ENCODE assay signal across 8 cellular contexts in genomic region chr11:78188809-78189724, GRCh38. TPM values are rescaled to one million over a fixed set of nuclear protein-coding genes. Genes with fewer than 3 reads are reported as not detected.
DNase-seq lines count a peak whose midpoint lies in the region; ATAC-seq and TF ChIP-seq lines count a peak whose summit lies in the region.

TSS of gene USP35 (plus strand) at chr11:78188919. CDS start at chr11:78196246, 7,327 bp downstream.

- peak within 1 kb of the TSS; percentile 88 for H3K4me3 ChIP-seq in skeletal muscle satellite cell (ENCODE audit: low read length)

- H3K36me3 Mint-ChIP-seq in activated T-cell treated with anti-CD3 and anti-CD28 coated beads, Interleukin-2, amount 50 U/mL, for 72 hours (ENCODE audit: insufficient read depth in 2 of 2), result peaks cover 5 to 17% of the 10 kb centered on the region in 2 donors
- peaks cover 7% of the 10 kb centered on the region for H3K36me3 Mint-ChIP-seq in activated B cell treated with CpG ODN at 0.5 μM for 24 hours (ENCODE audit: low read depth)

- peaks cover 71% of the 10 kb centered on the region for H3K4me1 Mint-ChIP-seq in activated T-cell treated with anti-CD3 and anti-CD28 coated beads, Interleukin-2, amount 50 U/mL, for 72 hours (ENCODE audit: low read depth)
- H3K4me1 Mint-ChIP-seq in activated B cell treated with CpG ODN at 0.5 μM for 24 hours, result peaks cover 36% of the 10 kb centered on the region

- H3K4me3 Mint-ChIP-seq in activated T-cell treated with anti-CD3 and anti-CD28 coated beads, Interleukin-2, amount 50 U/mL, for 72 hours, result peak within 1 kb of the TSS; percentile 90 to 98
- H3K4me3 Mint-ChIP-seq in activated B cell treated with CpG ODN at 0.5 μM for 24 hours, result peak within 1 kb of the TSS; percentile 95

- peak within 1 kb of the TSS; percentile 83 for H3K9ac ChIP-seq in skeletal muscle satellite cell (ENCODE audit: low read depth, low read length)

- peaks cover 68% of the 10 kb centered on the region for H3K4me1 ChIP-seq in skeletal muscle satellite cell (ENCODE audit: control insufficient read depth, insufficient read depth, low read length)

- peak within 1 kb of the TSS; percentile 97 for H3K27ac Mint-ChIP-seq in activated T-cell treated with anti-CD3 and anti-CD28 coated beads, Interleukin-2, amount 50 U/mL, for 72 hours
- H3K27ac Mint-ChIP-seq in activated B cell treated with CpG ODN at 0.5 μM for 24 hours, result peak within 1 kb of the TSS; percentile 87

- TF ChIP-seq CTCF in activated B cell treated with CpG ODN at 0.5 μM for 24 hours (IDR thresholded peaks at IDR 0.05), result no peak

- no peaks in the 10 kb centered on the region for H3K9me3 ChIP-seq in skeletal muscle satellite cell (replicated peaks; ENCODE audit: low read length)

- CTCF ChIA-PET in activated B cell treated with CpG ODN at 0.5 μM for 24 hours (lab: Charles Lee), result interaction anchor here (0.8 to 1.1 kb wide), 2 partner anchors 41 to 375 kb away, joined by 3 to 4 read pairs; no protein-coding TSS in a partner anchor

- H3K4me2 ChIP-seq in skeletal muscle satellite cell (ENCODE audit: low read length), result peak within 1 kb of the TSS; percentile 97

- no peak for ATAC-seq in activated T-cell treated with anti-CD3 and anti-CD28 coated beads, Interleukin-2, amount 50 U/mL, for 72 hours (replicated peaks in 1 of 2)
- ATAC-seq in activated B cell treated with CpG ODN at 0.5 μM for 24 hours (ENCODE audit: low read depth) (peak; percentile 0), left cardiac atrium (peak; percentile 10 to 27), GM21737 (IDR thresholded peaks at IDR 0.05; ENCODE audit: unreplicated experiment) (no peak), HG03457 (IDR thresholded peaks at IDR 0.05; ENCODE audit: unreplicated experiment) (no peak), GM18873 (IDR thresholded peaks at IDR 0.05; ENCODE audit: low FRiP score, unreplicated experiment) (no peak)

- DNase-seq in activated T-cell treated with anti-CD3 and anti-CD28 coated beads, Interleukin-2, amount 50 U/mL, for 72 hours, result no peak
- DNase-seq in activated T-cell treated with anti-CD3 and anti-CD28 coated beads, Interleukin-2, amount 50 U/mL, for 48 hours, result no peak
- no peak for DNase-seq in activated B cell treated with CpG ODN at 0.5 μM for 24 hours
- no peak for DNase-seq in left cardiac atrium

- H3K36me3 ChIP-seq in skeletal muscle satellite cell (ENCODE audit: insufficient read depth, low read length), result peaks cover 3% of the 10 kb centered on the region

- no peaks in the 10 kb centered on the region for H3K27me3 ChIP-seq in skeletal muscle satellite cell (ENCODE audit: control insufficient read depth, insufficient read depth, low read length)

- intact Hi-C loops in activated B cell treated with CpG ODN at 0.5 μM for 24 hours (cut with micrococcal nuclease), result loop anchor here (1.0 to 2.0 kb wide), 9 partner anchors 34 to 552 kb away; partner anchors contain the start of genes ALG8, CLNS1A, GAB2 and INTS4
- intact Hi-C loops in left cardiac atrium (cut with DNase I), result loop anchor here in 1 of 2 donors (10.0 kb wide), 1 partner anchor 114 kb away; the partner anchor contains the start of gene NDUFC2

- POLR2A ChIA-PET in activated B cell treated with CpG ODN at 0.5 μM for 24 hours (lab: Charles Lee), result interaction anchor here (0.6 to 3.3 kb wide), 8 partner anchors 14 to 385 kb away, joined by 3 to 25 read pairs (median 12); partner anchors contain the start of genes ALG8, GAB2, INTS4 and NARS2

- no peaks in the 10 kb centered on the region for H3K27me3 Mint-ChIP-seq in activated T-cell treated with anti-CD3 and anti-CD28 coated beads, Interleukin-2, amount 50 U/mL, for 72 hours (ENCODE audit: low read depth)
- no peaks in the 10 kb centered on the region for H3K27me3 Mint-ChIP-seq in activated B cell treated with CpG ODN at 0.5 μM for 24 hours

- no peaks in the 10 kb centered on the region for H3K9me3 Mint-ChIP-seq in activated T-cell treated with anti-CD3 and anti-CD28 coated beads, Interleukin-2, amount 50 U/mL, for 72 hours
- H3K9me3 Mint-ChIP-seq in activated B cell treated with CpG ODN at 0.5 μM for 24 hours, result no peaks in the 10 kb centered on the region

RNA-seq across cellular contexts. Expression of gene USP35, which starts in this region (rescaled TPM):
- 10 to 100 TPM; 17.3 to 18.9 TPM for total RNA-seq in activated T-cell treated with anti-CD3 and anti-CD28 coated beads, Interleukin-2, amount 50 U/mL, for 72 hours
- total RNA-seq in activated B cell treated with CpG ODN at 0.5 μM for 24 hours (3.5 and 4.9 TPM in 2 replicates), left cardiac atrium (10 to 100 TPM in 1 of 2 donors, 1 to 10 TPM in 1; 6.5 to 10.6 TPM)
- 9.8 and 9.9 TPM in 2 replicates for total RNA-seq in skeletal muscle satellite cell (2012; rRNA removed)

Comparison
In these comparisons a context has a peak if more than half of its experiments do, and no peak if none do; other contexts are left out.
1. ATAC-seq: peak in activated B cell treated with CpG ODN at 0.5 μM for 24 hours (single experiment) and left cardiac atrium (2 of 2); none in activated T-cell treated with anti-CD3 and anti-CD28 coated beads, Interleukin-2, amount 50 U/mL, for 72 hours (0 of 2), GM21737 (single experiment), HG03457 (single experiment) and GM18873 (single experiment).